ENCODE assay signal across 14 cellular contexts in genomic region chr3:15314276-15314675, GRCh38. TPM values are rescaled to one million over a fixed set of nuclear protein-coding genes. Genes with fewer than 3 reads are reported as not detected.
DNase-seq lines count a peak whose midpoint lies in the region; ATAC-seq and TF ChIP-seq lines count a peak whose summit lies in the region.
"Had no signal": no experiment of that assay in that cellular context is flagged by ENCODE, and none has a peak within 500 bp of the region (broad histone marks: within the 10 kb centered on the region; RNA-seq: fewer than 3 reads in every experiment).

No MANE protein-coding gene starts in this region.

- DNase-seq in activated T-cell treated with anti-CD3 and anti-CD28 coated beads, Interleukin-2, amount 50 U/mL, for 24 hours, result no peak
- no peak for DNase-seq in activated T-cell treated with anti-CD3 and anti-CD28 coated beads for 4 hours
- no peak for DNase-seq in coronary artery (ENCODE audit: low spot score)
- DNase-seq in aorta, result peak in 1 of 2 donors; percentile 51
- DNase-seq in SK-N-SH, result no peak
- no peak for DNase-seq in OCI-M2 (lab: John Stamatoyannopoulos, UW; ENCODE audit: unreplicated experiment)
- DNase-seq: activated CD4-positive, CD25-positive, alpha-beta regulatory T cell treated with anti-CD3 and anti-CD28 coated beads, Interleukin-2, amount 50 U/mL, for 72 hours; activated T-cell treated with anti-CD3 and anti-CD28 coated beads, Interleukin-2, amount 50 U/mL, for 48 hours; KG1; NCI-H1436 treated with DMSO at 0.1 percent for 48 hours; PC-3 had no signal

- ATAC-seq in aorta (ENCODE audit: low FRiP score), result no peak
- ATAC-seq in HG02588 (IDR thresholded peaks at IDR 0.05; ENCODE audit: unreplicated experiment), result no peak
- ATAC-seq: HCT116, PC-3 had no signal

- H3K9ac ChIP-seq in parathyroid adenoma (no peak overlapping the region), SK-N-SH (no peak overlapping the region)

- 97 to 100% methylated on average over 1 of the region's 1 CpG for WGBS in aorta, 2 donors
- WGBS in SK-N-SH (ENCODE audit: low lambda C conversion rate), result no CpG with 5 or more reads among the region's 1 CpG

- intact Hi-C loops in aorta (cut with DNase I), result no loop called here

- no peak for TF ChIP-seq CTCF in coronary artery (IDR thresholded peaks at IDR 0.05)
- TF ChIP-seq CTCF in parathyroid adenoma (IDR thresholded peaks at IDR 0.05), result no peak
- TF ChIP-seq CTCF in SK-N-SH (IDR thresholded peaks at IDR 0.05), result no peak

- TF ChIP-seq EP300 in SK-N-SH (IDR thresholded peaks at IDR 0.05; ENCODE audit: borderline replicate concordance in 1 of 2, low read depth in 1 of 2, low read length in 1 of 2), result no peak

- H2AFZ ChIP-seq in parathyroid adenoma (no peak overlapping the region), SK-N-SH (ENCODE audit: low read depth) (no peak overlapping the region)

- peaks cover 13% of the 10 kb centered on the region for H3F3A ChIP-seq in SK-N-SH (replicated peaks; ENCODE audit: insufficient read depth)

- no peak overlapping the region for H3K4me3 Mint-ChIP-seq in activated T-cell treated with anti-CD3 and anti-CD28 coated beads, Interleukin-2, amount 50 U/mL, for 24 hours

- H3K27me3 Mint-ChIP-seq in activated T-cell treated with anti-CD3 and anti-CD28 coated beads, Interleukin-2, amount 50 U/mL, for 24 hours, result no peaks in the 10 kb centered on the region

- H3K4me1 ChIP-seq in parathyroid adenoma (peaks cover 60% of the 10 kb centered on the region), aorta (ENCODE audit: control insufficient read depth in 1 of 2, insufficient read depth in 2 of 2, low read length in 2 of 2) (peaks cover 3 to 10% of the 10 kb centered on the region in 2 donors), SK-N-SH (ENCODE audit: control insufficient read depth in 1 of 2, insufficient read depth in 2 of 2, low read depth in 1 of 2, low read length in 1 of 2) (peaks cover 2 to 33% of the 10 kb centered on the region in 2 experiments; a peak in 3 of 4 replicates)

- peaks cover 2% of the 10 kb centered on the region for H3K36me3 Mint-ChIP-seq in activated T-cell treated with anti-CD3 and anti-CD28 coated beads, Interleukin-2, amount 50 U/mL, for 24 hours (ENCODE audit: low read depth)

- H3K4me3 ChIP-seq in coronary artery, result no peak overlapping the region
- no peak overlapping the region for H3K4me3 ChIP-seq in parathyroid adenoma (ENCODE audit: low read depth, low read length)
- H3K4me3 ChIP-seq in aorta (ENCODE audit: low read length in 2 of 2), result no peak overlapping the region
- H3K4me3 ChIP-seq in SK-N-SH (ENCODE audit: low read depth in 2 of 2, low read length in 1 of 2), result no peak overlapping the region

- peak overlapping the region; percentile 40 for H3K27ac Mint-ChIP-seq in activated T-cell treated with anti-CD3 and anti-CD28 coated beads, Interleukin-2, amount 50 U/mL, for 24 hours

- no peaks in the 10 kb centered on the region for H4K20me1 ChIP-seq in SK-N-SH (ENCODE audit: insufficient read depth)

- H3K27me3 ChIP-seq in parathyroid adenoma (ENCODE audit: control insufficient read depth, insufficient read depth, low read length) (no peaks in the 10 kb centered on the region), aorta (ENCODE audit: control insufficient read depth in 1 of 2, insufficient read depth in 2 of 2, low read length in 1 of 2) (no peaks in the 10 kb centered on the region), SK-N-SH (ENCODE audit: insufficient read depth) (no peaks in the 10 kb centered on the region)

- H3K36me3 ChIP-seq in parathyroid adenoma (ENCODE audit: control insufficient read depth, insufficient read depth, low read length), result no peaks in the 10 kb centered on the region
- H3K36me3 ChIP-seq in aorta (ENCODE audit: control insufficient read depth in 1 of 2, insufficient read depth in 2 of 2, low read length in 1 of 2), result no peaks in the 10 kb centered on the region
- H3K36me3 ChIP-seq in SK-N-SH (replicated peaks in 1 of 2; ENCODE audit: control insufficient read depth in 1 of 2, insufficient read depth in 2 of 2, low read length in 1 of 2), result no peaks in the 10 kb centered on the region

- no peaks in the 10 kb centered on the region for H3K9me3 Mint-ChIP-seq in activated T-cell treated with anti-CD3 and anti-CD28 coated beads, Interleukin-2, amount 50 U/mL, for 24 hours

- H3K4me2 ChIP-seq in parathyroid adenoma (ENCODE audit: low read length) (no peak overlapping the region), SK-N-SH (no peak overlapping the region)

- H3K79me2 ChIP-seq in parathyroid adenoma (peaks cover 60% of the 10 kb centered on the region), SK-N-SH (ENCODE audit: insufficient read depth) (peaks cover 7% of the 10 kb centered on the region; the same call in 1 of the 2 replicates)

- no peaks in the 10 kb centered on the region for H3K9me3 ChIP-seq in parathyroid adenoma (ENCODE audit: control insufficient read depth, low read length)
- no peaks in the 10 kb centered on the region for H3K9me3 ChIP-seq in aorta (ENCODE audit: control insufficient read depth, low read length)
- no peaks in the 10 kb centered on the region for H3K9me3 ChIP-seq in SK-N-SH

- peaks cover 87% of the 10 kb centered on the region for H3K4me1 Mint-ChIP-seq in activated T-cell treated with anti-CD3 and anti-CD28 coated beads, Interleukin-2, amount 50 U/mL, for 24 hours (ENCODE audit: low read depth)

- POLR2A ChIA-PET in SK-N-SH (lab: Yijun Ruan, JAX), result no interaction called here

- TF ChIP-seq RAD21 in SK-N-SH (IDR thresholded peaks at IDR 0.05; ENCODE audit: low read length), result no peak

- H3K27ac ChIP-seq in coronary artery, result peak overlapping the region; percentile 65 to 78
- H3K27ac ChIP-seq in parathyroid adenoma, result peak overlapping the region; percentile 11
- H3K27ac ChIP-seq in aorta (ENCODE audit: low read depth in 1 of 2, low read length in 2 of 2), result peak overlapping the region; percentile 57 to 82
- H3K27ac ChIP-seq in SK-N-SH (ENCODE audit: low read depth in 2 of 2, low read length in 1 of 2), result no peak overlapping the region

- CTCF ChIA-PET in SK-N-SH (lab: Yijun Ruan, JAX), result interaction anchor here (0.9 to 1.5 kb wide), 2 partner anchors 46 to 765 kb away, joined by 3 read pairs; no protein-coding TSS in a partner anchor

- no peaks in the 10 kb centered on the region for H3K9me2 ChIP-seq in SK-N-SH

TF ChIP-seq in SK-N-SH, 30 proteins besides CTCF, POLR2A, EP300 and RAD21 (continues in another document):
- TF ChIP-seq FOXM1 (IDR thresholded peaks at IDR 0.05; ENCODE audit: low read depth), result no peak
- TF ChIP-seq USF2 (IDR thresholded peaks at IDR 0.05; ENCODE audit: borderline replicate concordance, low read depth, low read length), result no peak
- no peak for TF ChIP-seq TCF12 (IDR thresholded peaks at IDR 0.05)
- TF ChIP-seq NRF1 (IDR thresholded peaks at IDR 0.05; ENCODE audit: low read depth, low read length), result no peak
- TF ChIP-seq JUND (IDR thresholded peaks at IDR 0.05), result no peak
- TF ChIP-seq GATA2 (CRISPR knock-in tag; IDR thresholded peaks at IDR 0.05), result no peak
- TF ChIP-seq TAF1 (IDR thresholded peaks at IDR 0.05; ENCODE audit: borderline replicate concordance, low read depth, low read length), result no peak
- TF ChIP-seq SMC3 (IDR thresholded peaks at IDR 0.05; ENCODE audit: low read depth, low read length), result no peak
- no peak for TF ChIP-seq PBX3 (IDR thresholded peaks at IDR 0.05)
- TF ChIP-seq ZBTB33 (IDR thresholded peaks at IDR 0.05; ENCODE audit: borderline replicate concordance, low read depth), result no peak

RNA-seq across cellular contexts. Expression of gene SH3BP5, which starts 18.1 kb away (rescaled TPM):
- 10 to 100 TPM; 79.9 to 93.1 TPM for total RNA-seq in aorta
- polyA plus RNA-seq in aorta, result 10 to 100 TPM; 26.5 to 62.6 TPM
- polyA plus RNA-seq in SK-N-SH (2012; rRNA removed), result 29.5 and 32.3 TPM in 2 replicates
- polyA plus RNA-seq in SK-N-SH (2012; cell fraction: cytosol; rRNA removed), result 27.5 and 29.2 TPM in 2 replicates
- 33.0 and 35.2 TPM in 2 replicates for polyA plus RNA-seq in SK-N-SH (2012; cell fraction: nucleus; rRNA removed)

Comparison
In these comparisons a context has a peak if more than half of its experiments do, and no peak if none do; other contexts are left out.
1. H3K27ac ChIP-seq: peak in coronary artery (2 of 2), parathyroid adenoma (single experiment) and aorta (2 of 2); none in SK-N-SH (0 of 2).